Comparison of ENCODE assay signal across 7 cellular contexts in genomic region chr2:63991173-63991999, GRCh38. TPM values are rescaled to one million over a fixed set of nuclear protein-coding genes. Genes with fewer than 3 reads are reported as not detected.
DNase-seq lines count a peak whose midpoint lies in the region; ATAC-seq and TF ChIP-seq lines count a peak whose summit lies in the region.
"Not testable (repeated sequence)": the region's sequence is repeated elsewhere in the genome, so short reads cannot be mapped to it uniquely, and the experiment has no call there.

No MANE protein-coding gene starts in this region.

- ATAC-seq in right lobe of liver: peak; percentile 40 to 85 (median 70)

- not testable (repeated sequence) for H3K9me3 ChIP-seq in BE2C; hepatocyte (ENCODE audit: low read depth); right lobe of liver

- not testable (repeated sequence) for H3K27me3 ChIP-seq in BE2C, hepatocyte, right lobe of liver

- 0 out of 2 replicates have a peak overlapping the region, but pooled peaks have one; percentile 3 for H3K4me3 ChIP-seq in BE2C (ENCODE audit: low read depth, low read length)
- 0 out of 2 replicates have a peak overlapping the region, but pooled peaks have one; percentile 9 for H3K4me3 ChIP-seq in LNCaP clone FGC (ENCODE audit: low read depth, low read length)
- H3K4me3 ChIP-seq in hepatocyte, right lobe of liver: not testable (repeated sequence)

- TF ChIP-seq CTCF in BE2C (IDR thresholded peaks at IDR 0.05; ENCODE audit: low read depth, low read length); LNCaP clone FGC (IDR thresholded peaks at IDR 0.05; ENCODE audit: control insufficient read depth, extremely low read depth, insufficient read depth); hepatocyte (IDR thresholded peaks at IDR 0.05; ENCODE audit: poor library complexity); right lobe of liver (IDR thresholded peaks at IDR 0.05); progenitor cell of endocrine pancreas (IDR thresholded peaks at IDR 0.05; ENCODE audit: unreplicated experiment): not testable (repeated sequence)

- intact Hi-C loops in right lobe of liver (cut with DNase I): not testable (repeated sequence)

- H3K9me3 Mint-ChIP-seq in progenitor cell of endocrine pancreas (ENCODE audit: low read depth): peaks cover 47% of the 10 kb centered on the region

- not testable (repeated sequence) for H3K9me2 ChIP-seq in hepatocyte (replicated peaks; ENCODE audit: insufficient read depth)

- DNase-seq in BE2C; hepatocyte (ENCODE audit: low spot score); progenitor cell of endocrine pancreas (ENCODE audit: low spot score, unreplicated experiment): not testable (repeated sequence)
- DNase-seq in DMS153 (lab: John Stamatoyannopoulos, UW) (peak; percentile 33), LNCaP clone FGC (ENCODE audit: low read depth) (peak; percentile 57), NCI-H774 (lab: John Stamatoyannopoulos, UW) (peak; percentile 44), right lobe of liver (peak in 1 of 3 donors; percentile 50)

- H2AFZ ChIP-seq in hepatocyte: not testable (repeated sequence)

- H3K27me3 Mint-ChIP-seq in progenitor cell of endocrine pancreas: not testable (repeated sequence)

- H3K27ac ChIP-seq in hepatocyte (peak overlapping the region; percentile 31), right lobe of liver (peak overlapping the region in 1 of 3 donors; percentile 12)

- H3K4me3 Mint-ChIP-seq in progenitor cell of endocrine pancreas (ENCODE audit: low read depth): not testable (repeated sequence)

- TF ChIP-seq POLR2A in right lobe of liver (IDR thresholded peaks at IDR 0.05): not testable (repeated sequence)

- not testable (repeated sequence) for H3K36me3 ChIP-seq in BE2C; hepatocyte (replicated peaks; ENCODE audit: insufficient read depth, low read depth); right lobe of liver

- H3K4me2 ChIP-seq in hepatocyte: not testable (repeated sequence)

- not testable (repeated sequence) for H4K20me1 ChIP-seq in hepatocyte (ENCODE audit: insufficient read depth, poor library complexity, severe bottlenecking)

- H3K36me3 Mint-ChIP-seq in progenitor cell of endocrine pancreas (ENCODE audit: insufficient read depth): peaks cover 56% of the 10 kb centered on the region

- H3K4me1 Mint-ChIP-seq in progenitor cell of endocrine pancreas (ENCODE audit: low read depth): peaks cover 12% of the 10 kb centered on the region

- peak overlapping the region; percentile 71 for H3K27ac Mint-ChIP-seq in progenitor cell of endocrine pancreas

- 84% methylated on average over 12 of the region's 12 CpGs for WGBS in hepatocyte (ENCODE audit: low lambda C conversion rate, missing lambda C conversion rate)
- 56% methylated on average over 12 of the region's 12 CpGs for WGBS in right lobe of liver (ENCODE audit: insufficient coverage, low coverage, low lambda C conversion rate, missing lambda C conversion rate)

- H3K4me1 ChIP-seq in BE2C; hepatocyte (ENCODE audit: insufficient read depth): not testable (repeated sequence)
- H3K4me1 ChIP-seq in right lobe of liver: peaks cover 0 to 16% (median 0%) of the 10 kb centered on the region in 4 donors

- H3K79me2 ChIP-seq in hepatocyte: peaks cover 77% of the 10 kb centered on the region

RNA-seq across cellular contexts. Expression of gene VPS54, which starts 27.8 kb away (rescaled TPM):
- polyA plus RNA-seq in BE2C (2012; ENCODE audit: insufficient read depth, insufficient read length, low read depth): 10.3 TPM
- total RNA-seq in hepatocyte: 36.2 and 40.5 TPM in 2 replicates
- 14.5 and 17.4 TPM in 2 replicates for polyA plus RNA-seq in hepatocyte
- 10 to 100 TPM; 11.6 to 12.5 (median 12.2) TPM for total RNA-seq in right lobe of liver
- total RNA-seq in progenitor cell of endocrine pancreas: 28.2 and 29.7 TPM in 2 replicates
